Comparison of ENCODE assay signal across 21 cellular contexts in genomic region chr6:111267764-111268333, GRCh38.
"Had no signal": no experiment of that assay in that cellular context is flagged by ENCODE, and none has a peak within 500 bp of the region (broad histone marks: within the 10 kb centered on the region; RNA-seq: fewer than 3 reads in every experiment).

No MANE protein-coding gene starts in this region.

- H3K9me3 ChIP-seq: neutrophil, pancreas, right lobe of liver, testis had no signal

- H3K4me1 ChIP-seq: breast epithelium, right lobe of liver, testis had no signal

- H3K9me3 Mint-ChIP-seq: activated CD4-positive, alpha-beta T cell treated with anti-CD3 and anti-CD28 coated beads, Interleukin-2, amount 10 ng/mL, durations not matched to agents 7 days and 5 days; activated T-cell treated with anti-CD3 and anti-CD28 coated beads, Interleukin-2, amount 50 U/mL, for 24 hours; activated T-helper 2 cell treated with anti-CD3 and anti-CD28 coated beads, Interferon-gamma antibody, Interleukin-2, Interleukin-4, amounts not matched to agents 10 μg/mL and 5 μg/mL and 100 μg/mL, durations not matched to agents 14 hours and 24 hours and 36 hours; type B pancreatic cell had no signal

- H3K27me3 Mint-ChIP-seq: activated CD4-positive, alpha-beta T cell treated with anti-CD3 and anti-CD28 coated beads, Interleukin-2, amount 10 ng/mL, durations not matched to agents 7 days and 5 days; activated T-cell treated with anti-CD3 and anti-CD28 coated beads, Interleukin-2, amount 50 U/mL, for 24 hours; naive thymus-derived CD8-positive, alpha-beta T cell; type B pancreatic cell had no signal

- H3K27ac Mint-ChIP-seq: activated CD4-positive, alpha-beta T cell treated with anti-CD3 and anti-CD28 coated beads, Interleukin-2, amount 10 ng/mL, durations not matched to agents 7 days and 5 days; activated CD8-positive, alpha-beta T cell treated with anti-CD3 and anti-CD28 coated beads, Interleukin-2, amount 10 ng/mL, durations not matched to agents 7 days and 5 days; activated T-cell treated with anti-CD3 and anti-CD28 coated beads, Interleukin-2, amount 50 U/mL, for 24 hours; activated T-helper 2 cell treated with anti-CD3 and anti-CD28 coated beads, Interferon-gamma antibody, Interleukin-2, Interleukin-4, amounts not matched to agents 10 μg/mL and 5 μg/mL and 100 μg/mL, durations not matched to agents 14 hours and 24 hours and 36 hours; type B pancreatic cell had no signal

- H3K27me3 ChIP-seq: breast epithelium, neutrophil, pancreas, right lobe of liver, testis had no signal

- H3K4me3 ChIP-seq: breast epithelium, coronary artery, pancreas, right lobe of liver, testis had no signal

- H3K27ac ChIP-seq: breast epithelium, coronary artery, neutrophil, pancreas, right lobe of liver, testis had no signal

- H3K36me3 ChIP-seq: breast epithelium had no signal

- DNase-seq: activated CD4-positive, alpha-beta T cell treated with anti-CD3 and anti-CD28 coated beads, Interleukin-2, amount 10 ng/mL, durations not matched to agents 7 days and 5 days; activated CD8-positive, alpha-beta T cell treated with anti-CD3 and anti-CD28 coated beads, Interleukin-2, amount 10 ng/mL, durations not matched to agents 7 days and 5 days; activated naive CD4-positive, alpha-beta T cell treated with Interleukin-2 at 50 U/mL for 16 hours; activated T-cell treated with anti-CD3 and anti-CD28 coated beads, Interleukin-2, amount 50 U/mL, for 24 hours; effector CD4-positive, alpha-beta T cell; mesenchymal stem cell; naive thymus-derived CD8-positive, alpha-beta T cell; pancreas; right lobe of liver; small intestine; stimulated activated CD4-positive, alpha-beta T cell treated with anti-CD3 and anti-CD28 coated beads, Interleukin-15, amount 100 ng/mL, for 24 hours; stimulated activated CD4-positive, alpha-beta T cell treated with anti-CD3 and anti-CD28 coated beads, Interleukin-4, amount 100 ng/mL, for 1 hour; T-helper 9 cell; testis had no signal

- H3K4me3 Mint-ChIP-seq: activated CD4-positive, alpha-beta T cell treated with anti-CD3 and anti-CD28 coated beads, Interleukin-2, amount 10 ng/mL, durations not matched to agents 7 days and 5 days; activated CD8-positive, alpha-beta T cell treated with anti-CD3 and anti-CD28 coated beads, Interleukin-2, amount 10 ng/mL, durations not matched to agents 7 days and 5 days; activated T-cell treated with anti-CD3 and anti-CD28 coated beads, Interleukin-2, amount 50 U/mL, for 24 hours; type B pancreatic cell had no signal

- FAIRE-seq: astrocyte, endothelial cell of umbilical vein, pancreas, small intestine had no signal
